In the genomic region with DNA sequence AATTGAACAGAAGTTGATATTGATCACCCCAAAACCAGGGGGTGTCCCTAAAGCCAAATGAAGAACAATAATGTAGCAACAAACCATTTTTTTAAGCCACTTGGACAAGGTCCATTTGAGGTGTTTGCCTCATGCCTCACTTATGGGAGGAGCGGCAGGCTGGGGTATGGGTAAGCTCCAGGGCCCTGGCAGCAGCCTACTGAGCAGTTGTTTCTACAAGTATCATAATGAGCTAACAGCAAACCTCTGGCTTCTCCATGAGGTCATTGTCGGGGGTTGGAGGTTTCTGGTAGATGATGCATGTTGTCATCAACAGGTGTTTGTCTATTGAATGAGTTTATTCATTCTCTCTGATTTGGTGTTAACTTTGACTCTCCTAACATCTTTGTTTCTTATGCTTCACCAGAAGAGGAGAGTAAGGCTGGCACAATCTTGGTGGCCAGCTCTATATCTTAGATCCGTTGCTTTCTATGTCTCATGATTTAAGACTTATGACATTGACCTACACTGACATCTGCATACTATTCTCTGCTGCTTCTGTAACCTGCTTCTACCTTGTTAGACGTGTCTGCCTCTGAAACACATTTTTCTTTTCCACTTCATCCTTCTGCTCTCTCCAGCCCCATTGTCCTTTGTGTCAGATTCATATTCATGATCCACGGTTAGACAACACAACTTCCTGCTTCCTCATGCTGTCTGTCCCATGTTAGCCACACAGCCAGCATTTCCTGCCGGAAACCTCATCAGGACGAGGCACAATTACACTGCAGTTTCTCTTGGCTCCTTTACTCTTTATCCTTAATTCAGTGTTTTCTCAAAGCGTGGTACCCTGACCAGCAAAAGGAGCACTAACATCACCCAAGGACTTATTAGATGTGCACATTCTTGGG, we compare ENCODE assay signal across 19 cellular contexts.
DNase-seq lines count a peak whose midpoint lies in the region; ATAC-seq, FAIRE-seq and TF ChIP-seq lines count a peak whose summit lies in the region.
"Had no signal": no experiment of that assay in that cellular context is flagged by ENCODE, and none has a peak within 500 bp of the region (broad histone marks: within the 10 kb centered on the region; RNA-seq: fewer than 3 reads in every experiment).

No MANE protein-coding gene starts in this region.

- H3K27me3 ChIP-seq in GM12878 (replicated peaks in 1 of 2; ENCODE audit: control insufficient read depth in 2 of 2, insufficient read depth in 2 of 2, low read length in 1 of 2), result peaks cover 0 to 2% of the 10 kb centered on the region in 2 experiments; a peak in 1 of 4 replicates
- H3K27me3 ChIP-seq: esophagus muscularis mucosa, upper lobe of left lung had no signal

- BruUV-seq in GM12878 (replicated peaks; lab: Mats Ljungman, UMichigan), result no TSS peak

- POLR2A ChIA-PET in activated naive CD8-positive, alpha-beta T cell treated with anti-CD3 and anti-CD28 coated beads, Interleukin-2, amount 10 ng/mL, durations not matched to agents 7 days and 5 days (lab: Charles Lee), result no interaction called here
- POLR2A ChIA-PET in GM12878 (lab: Charles Lee), result no interaction called here

- peak overlapping the region; percentile 2 for H3K27ac Mint-ChIP-seq in activated naive CD8-positive, alpha-beta T cell treated with anti-CD3 and anti-CD28 coated beads, Interleukin-2, amount 10 ng/mL, durations not matched to agents 7 days and 5 days
- no peak overlapping the region for H3K27ac Mint-ChIP-seq in activated naive CD8-positive, alpha-beta T cell treated with anti-CD3 and anti-CD28 coated beads, Interleukin-2, amount 50 U/mL, for 24 hours
- H3K27ac Mint-ChIP-seq: activated naive CD8-positive, alpha-beta T cell treated with anti-CD3 and anti-CD28 coated beads for 36 hours; IgD-negative memory B cell; natural killer cell had no signal

- no peak for TF ChIP-seq RAD21 in GM12878 (IDR thresholded peaks at IDR 0.05; ENCODE audit: insufficient read depth, low read depth, low read length)

- H3K9ac ChIP-seq in GM12878 (ENCODE audit: control insufficient read depth, insufficient read depth, low read length), result no peak overlapping the region

- H3K4me3 Mint-ChIP-seq in activated naive CD8-positive, alpha-beta T cell treated with anti-CD3 and anti-CD28 coated beads, Interleukin-2, amount 10 ng/mL, durations not matched to agents 7 days and 5 days, result no peak overlapping the region
- H3K4me3 Mint-ChIP-seq in activated naive CD8-positive, alpha-beta T cell treated with anti-CD3 and anti-CD28 coated beads, Interleukin-2, amount 50 U/mL, for 24 hours, result no peak overlapping the region
- H3K4me3 Mint-ChIP-seq: activated naive CD8-positive, alpha-beta T cell treated with anti-CD3 and anti-CD28 coated beads for 36 hours; IgD-negative memory B cell; natural killer cell had no signal

- no peak overlapping the region for H3K27ac ChIP-seq in GM12878 (ENCODE audit: control insufficient read depth, insufficient read depth)
- H3K27ac ChIP-seq: esophagus muscularis mucosa, hepatocyte, upper lobe of left lung had no signal

- no peaks in the 10 kb centered on the region for H3K4me1 ChIP-seq in GM12878 (ENCODE audit: control insufficient read depth, insufficient read depth, low read length)
- H3K4me1 ChIP-seq: esophagus muscularis mucosa had no signal

- no peak overlapping the region for H3K4me2 ChIP-seq in GM12878 (ENCODE audit: control insufficient read depth, insufficient read depth)
- H3K4me2 ChIP-seq: hepatocyte had no signal

- SMC1A ChIA-PET in GM12878 (lab: Charles Lee; ENCODE audit: uncharacterized antibody, unreplicated experiment), result no interaction called here

- 27% methylated on average over 8 of the region's 8 CpGs for WGBS in GM12878 (ENCODE audit: insufficient coverage, insufficient replicate concordance, low lambda C conversion rate, missing lambda C conversion rate)

- H3K36me3 Mint-ChIP-seq in activated naive CD8-positive, alpha-beta T cell treated with anti-CD3 and anti-CD28 coated beads, Interleukin-2, amount 10 ng/mL, durations not matched to agents 7 days and 5 days, result peaks cover 2% of the 10 kb centered on the region
- H3K36me3 Mint-ChIP-seq in activated naive CD8-positive, alpha-beta T cell treated with anti-CD3 and anti-CD28 coated beads, Interleukin-2, amount 50 U/mL, for 24 hours (ENCODE audit: low read depth), result no peaks in the 10 kb centered on the region
- H3K36me3 Mint-ChIP-seq: activated naive CD8-positive, alpha-beta T cell treated with anti-CD3 and anti-CD28 coated beads for 36 hours; IgD-negative memory B cell; natural killer cell had no signal

- H3K27me3 Mint-ChIP-seq in activated naive CD8-positive, alpha-beta T cell treated with anti-CD3 and anti-CD28 coated beads, Interleukin-2, amount 10 ng/mL, durations not matched to agents 7 days and 5 days, result peaks cover 16% of the 10 kb centered on the region
- H3K27me3 Mint-ChIP-seq in activated naive CD8-positive, alpha-beta T cell treated with anti-CD3 and anti-CD28 coated beads, Interleukin-2, amount 50 U/mL, for 24 hours, result peaks cover 2% of the 10 kb centered on the region

- H4K20me1 ChIP-seq in GM12878 (ENCODE audit: control insufficient read depth, insufficient read depth), result no peaks in the 10 kb centered on the region

- intact Hi-C loops in GM12878 (cut with micrococcal nuclease; ENCODE audit: unreplicated experiment), result no loop called here
- intact Hi-C loops in left colon (cut with DNase I, micrococcal nuclease), result no loop called here

- no peaks in the 10 kb centered on the region for H3K79me2 ChIP-seq in GM12878 (ENCODE audit: control insufficient read depth, insufficient read depth, low read length)
- H3K79me2 ChIP-seq: hepatocyte had no signal

- peaks cover 9% of the 10 kb centered on the region for H3K4me1 Mint-ChIP-seq in activated naive CD8-positive, alpha-beta T cell treated with anti-CD3 and anti-CD28 coated beads, Interleukin-2, amount 10 ng/mL, durations not matched to agents 7 days and 5 days
- peaks cover 3% of the 10 kb centered on the region for H3K4me1 Mint-ChIP-seq in activated naive CD8-positive, alpha-beta T cell treated with anti-CD3 and anti-CD28 coated beads, Interleukin-2, amount 50 U/mL, for 24 hours

- no peak for TF ChIP-seq CTCF in GM12878 (IDR thresholded peaks at IDR 0.05 in 2 of 3, conservative IDR thresholded peaks at IDR 0.05 in 1 of 3; ENCODE audit: control insufficient read depth in 2 of 3, extremely low read depth in 1 of 3, insufficient read depth in 1 of 3, low read depth in 3 of 3, low read length in 3 of 3)

- TF ChIP-seq POLR2A in GM12878 (IDR thresholded peaks at IDR 0.05; ENCODE audit: low read depth, low read length), result no peak

- CTCF ChIA-PET in GM12878 (lab: Yijun Ruan, JAX), result interaction anchor here (0.6 kb wide), 1 partner anchor 373 kb away, joined by 3 read pairs; no protein-coding TSS in a partner anchor

- no peak for FAIRE-seq in GM12878 (lab: Jason Lieb, UNC)
- FAIRE-seq: GM18507 had no signal

- no peak overlapping the region for H2AFZ ChIP-seq in GM12878 (ENCODE audit: control insufficient read depth, low read depth, low read length)
- H2AFZ ChIP-seq: hepatocyte had no signal

- no peaks in the 10 kb centered on the region for H3K36me3 ChIP-seq in GM12878 (ENCODE audit: control insufficient read depth in 2 of 2, insufficient read depth in 2 of 2, low read length in 1 of 2)
- H3K36me3 ChIP-seq: esophagus muscularis mucosa had no signal

- no peak for DNase-seq in activated naive CD8-positive, alpha-beta T cell treated with anti-CD3 and anti-CD28 coated beads, Interleukin-2, amount 10 ng/mL, durations not matched to agents 7 days and 5 days
- no peak for DNase-seq in activated naive CD8-positive, alpha-beta T cell treated with anti-CD3 and anti-CD28 coated beads, Interleukin-2, amount 50 U/mL, for 24 hours
- DNase-seq in LHCN-M2 (ENCODE audit: low read depth), result peak; percentile 49
- DNase-seq in GM12878 (ENCODE audit: low read depth, low spot score), result no peak
- DNase-seq in pons (ENCODE audit: low spot score), result peak; percentile 15
- DNase-seq in left colon, result no peak
- DNase-seq in OCI-M2 (lab: John Stamatoyannopoulos, UW; ENCODE audit: unreplicated experiment), result no peak
- DNase-seq: activated naive CD8-positive, alpha-beta T cell treated with anti-CD3 and anti-CD28 coated beads for 36 hours; GOT3; natural killer cell; NCI-H524 treated with DMSO at 0.1 percent for 48 hours; retina; T1000; upper lobe of left lung had no signal

- H3K9me3 Mint-ChIP-seq in activated naive CD8-positive, alpha-beta T cell treated with anti-CD3 and anti-CD28 coated beads, Interleukin-2, amount 10 ng/mL, durations not matched to agents 7 days and 5 days, result no peaks in the 10 kb centered on the region
- H3K9me3 Mint-ChIP-seq in activated naive CD8-positive, alpha-beta T cell treated with anti-CD3 and anti-CD28 coated beads, Interleukin-2, amount 50 U/mL, for 24 hours, result no peaks in the 10 kb centered on the region
- H3K9me3 Mint-ChIP-seq: activated naive CD8-positive, alpha-beta T cell treated with anti-CD3 and anti-CD28 coated beads for 36 hours; IgD-negative memory B cell; natural killer cell had no signal

- no peaks in the 10 kb centered on the region for H3K9me3 ChIP-seq in GM12878 (replicated peaks; ENCODE audit: control insufficient read depth, insufficient read depth, low read length)
- H3K9me3 ChIP-seq: esophagus muscularis mucosa, upper lobe of left lung had no signal

- RAD21 ChIA-PET in GM12878 (lab: Charles Lee; ENCODE audit: unreplicated experiment), result no interaction called here

- no peak overlapping the region for H3K4me3 ChIP-seq in GM12878
- H3K4me3 ChIP-seq: esophagus muscularis mucosa, hepatocyte, upper lobe of left lung had no signal

- no peak for TF ChIP-seq EP300 in GM12878 (IDR thresholded peaks at IDR 0.05; ENCODE audit: borderline replicate concordance in 1 of 2, control insufficient read depth in 1 of 2, low read depth in 2 of 2, low read length in 2 of 2)

- ATAC-seq in activated naive CD8-positive, alpha-beta T cell treated with anti-CD3 and anti-CD28 coated beads, Interleukin-2, amount 10 ng/mL, durations not matched to agents 7 days and 5 days (ENCODE audit: low read depth), result peak; percentile 39
- ATAC-seq in activated naive CD8-positive, alpha-beta T cell treated with anti-CD3 and anti-CD28 coated beads, Interleukin-2, amount 50 U/mL, for 24 hours, result no peak
- ATAC-seq in GM12878, result no peak
- no peak for ATAC-seq in left colon
- no peak for ATAC-seq in GM21381 (IDR thresholded peaks at IDR 0.05; ENCODE audit: unreplicated experiment)

- in situ Hi-C loops in GM12878 (cut with MboI), result no loop called here

TF ChIP-seq in GM12878, 131 proteins besides CTCF, POLR2A, EP300 and RAD21:
- TF ChIP-seq NR2F1 (conservative IDR thresholded peaks at IDR 0.05) (no peak), CREM (IDR thresholded peaks at IDR 0.05; ENCODE audit: low read depth) (0 out of 2 replicates have a peak, but pooled peaks have one; percentile 14), SREBF1 (IDR thresholded peaks at IDR 0.05; ENCODE audit: low read length) (no peak), POLR2AphosphoS5 (IDR thresholded peaks at IDR 0.05; ENCODE audit: low read length) (no peak)

Comparison
In these comparisons a context has a peak if more than half of its experiments do, and no peak if none do; other contexts are left out.
1. DNase-seq: peak in LHCN-M2 (single experiment) and pons (single experiment); none in activated naive CD8-positive, alpha-beta T cell treated with anti-CD3 and anti-CD28 coated beads, Interleukin-2, amount 10 ng/mL, durations not matched to agents 7 days and 5 days (single experiment), activated naive CD8-positive, alpha-beta T cell treated with anti-CD3 and anti-CD28 coated beads, Interleukin-2, amount 50 U/mL, for 24 hours (single experiment), GM12878 (single experiment), left colon (0 of 2) and OCI-M2 (single experiment).